Comparison of ENCODE assay signal across 19 cellular contexts in the genomic region with DNA sequence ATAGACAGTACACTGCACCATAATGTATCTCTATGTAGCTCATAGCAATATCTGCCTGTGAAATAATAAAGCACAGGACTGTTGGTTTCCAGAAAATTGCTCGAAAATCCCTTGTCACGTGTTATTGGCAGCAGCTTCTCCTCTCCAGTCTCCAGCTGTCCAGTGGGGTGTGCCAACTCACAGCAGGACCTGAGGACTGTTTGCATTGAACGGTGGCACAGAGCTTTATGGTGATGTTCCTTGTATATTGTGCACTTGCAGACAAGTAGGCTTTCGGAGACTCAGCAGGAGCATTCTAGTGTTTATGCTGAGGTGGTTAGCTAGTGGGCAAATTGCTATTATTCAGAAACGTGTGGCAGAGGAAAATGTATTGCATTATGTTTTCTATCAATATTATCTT.
DNase-seq lines count a peak whose midpoint lies in the region; ATAC-seq and TF ChIP-seq lines count a peak whose summit lies in the region.
"Had no signal": no experiment of that assay in that cellular context is flagged by ENCODE, and none has a peak within 500 bp of the region (broad histone marks: within the 10 kb centered on the region; RNA-seq: fewer than 3 reads in every experiment).

No MANE protein-coding gene starts in this region.

- no peak for ATAC-seq in HG03442 (IDR thresholded peaks at IDR 0.05; ENCODE audit: unreplicated experiment)
- no peak for ATAC-seq in left ventricle myocardium superior

- H3K27ac Mint-ChIP-seq in chondrocyte (ENCODE audit: unreplicated experiment) = no peak overlapping the region
- H3K27ac Mint-ChIP-seq: mesothelial cell of epicardium had no signal

- intact Hi-C loops in left ventricle myocardium superior (cut with micrococcal nuclease) = no loop called here

- no peak for TF ChIP-seq CTCF in chondrocyte (IDR thresholded peaks at IDR 0.05)

- peaks cover 35% of the 10 kb centered on the region for H3K27me3 Mint-ChIP-seq in chondrocyte (ENCODE audit: low read depth)

- DNase-seq in DMS153 (lab: John Stamatoyannopoulos, UW) (peak; percentile 74), NCI-H146 (lab: John Stamatoyannopoulos, UW) (peak; percentile 94), NCI-H2196 treated with DMSO at 0.1 percent for 48 hours (lab: John Stamatoyannopoulos, UW; ENCODE audit: unreplicated experiment) (peak; percentile 40), cerebellar cortex (ENCODE audit: low spot score) (peak; percentile 2), chondrocyte (ENCODE audit: low spot score) (no peak), left ventricle myocardium superior (no peak)
- no peak for DNase-seq in stimulated activated CD4-positive, alpha-beta T cell treated with anti-CD3 and anti-CD28 coated beads, Interleukin-4, amount 100 ng/mL, for 4 hours
- DNase-seq: ACHN; activated CD4-positive, alpha-beta T cell treated with anti-CD3 and anti-CD28 coated beads, Interleukin-2, amount 50 U/mL, for 1 hour; amygdala; C1 segment of cervical spinal cord; HCEC 1CT; NCI-H510A treated with DMSO at 0.1 percent for 48 hours; OCI-M1; Right ventricle myocardium superior; stimulated activated CD8-positive, alpha-beta memory T cell treated with anti-CD3 and anti-CD28 coated beads, Interleukin-4, amount 100 ng/mL, for 48 hours had no signal

- H3K9me3 Mint-ChIP-seq in chondrocyte (ENCODE audit: low read depth) = no peaks in the 10 kb centered on the region
- H3K9me3 Mint-ChIP-seq: neural crest cell had no signal

- H3K4me3 Mint-ChIP-seq in chondrocyte (ENCODE audit: unreplicated experiment) = no peak overlapping the region
- H3K4me3 Mint-ChIP-seq: mesothelial cell of epicardium, neural crest cell had no signal

- H3K36me3 Mint-ChIP-seq in chondrocyte (ENCODE audit: low read depth) = no peaks in the 10 kb centered on the region
- H3K36me3 Mint-ChIP-seq: mesothelial cell of epicardium had no signal

- no peaks in the 10 kb centered on the region for H3K4me1 Mint-ChIP-seq in chondrocyte (ENCODE audit: low read depth)
- H3K4me1 Mint-ChIP-seq: mesothelial cell of epicardium, neural crest cell had no signal

Comparison
In these comparisons a context has a peak if more than half of its experiments do, and no peak if none do; other contexts are left out.
1. DNase-seq: peak in DMS153 (single experiment), NCI-H146 (single experiment), NCI-H2196 treated with DMSO at 0.1 percent for 48 hours (single experiment) and cerebellar cortex (single experiment); none in stimulated activated CD4-positive, alpha-beta T cell treated with anti-CD3 and anti-CD28 coated beads, Interleukin-4, amount 100 ng/mL, for 4 hours (0 of 2), chondrocyte (single experiment) and left ventricle myocardium superior (single experiment).